ENCODE assay signal across 9 cellular contexts in genomic region chr3:184116017-184116416, GRCh38. TPM values are rescaled to one million over a fixed set of nuclear protein-coding genes. Genes with fewer than 3 reads are reported as not detected.
"Had no signal": no experiment of that assay in that cellular context is flagged by ENCODE, and none has a peak within 500 bp of the region (broad histone marks: within the 10 kb centered on the region; RNA-seq: fewer than 3 reads in every experiment).

No MANE protein-coding gene starts in this region.

- DNase-seq: IMR-90, KBM-7, KG1 had no signal

- H3K27ac ChIP-seq: HL-60, KMS-11 had no signal

- H3K9ac ChIP-seq: KMS-11 had no signal

- FAIRE-seq: HTR-8/SVneo had no signal

- H3K4me2 ChIP-seq: KMS-11 had no signal

RNA-seq across cellular contexts. Expression of gene HTR3E, which starts 19.2 kb away (rescaled TPM):
- total RNA-seq: HT-29, HT1080, IMR-90 had no signal
- polyA plus RNA-seq: IgD-negative memory B cell, IMR-90 had no signal
